In the genomic region with DNA sequence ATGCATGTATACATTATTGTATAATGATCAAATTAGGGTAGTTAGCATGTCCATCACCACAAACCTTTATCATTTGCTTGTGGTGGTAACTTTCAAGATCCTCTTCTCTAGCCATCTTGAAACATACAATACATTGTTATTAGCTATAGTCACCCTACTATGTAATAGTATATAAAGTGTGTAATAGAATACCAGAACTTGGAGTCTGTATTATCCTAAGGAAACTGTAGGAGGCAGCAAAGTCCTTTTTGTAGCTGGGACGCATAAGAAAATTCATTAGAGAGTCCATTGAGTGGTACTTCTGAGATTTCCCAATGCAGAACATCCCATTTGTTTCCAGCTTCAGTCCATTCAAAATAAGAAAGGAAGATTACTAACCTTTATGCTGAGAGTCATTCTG, we compare ENCODE assay signal across 1 cellular context.
TF ChIP-seq lines count a peak whose summit lies in the region.

No MANE protein-coding gene starts in this region.

TF ChIP-seq in HEK293T, 16 proteins besides CTCF, POLR2A, EP300 and RAD21 (continued from another document):
- TF ChIP-seq BHLHE40 (IDR thresholded peaks at IDR 0.05; ENCODE audit: borderline replicate concordance) (no peak), FOXK2 (IDR thresholded peaks at IDR 0.05) (no peak), ZNF384 (IDR thresholded peaks at IDR 0.05) (no peak), ARNT (IDR thresholded peaks at IDR 0.05) (no peak), TARDBP (IDR thresholded peaks at IDR 0.05) (no peak), SUZ12 (IDR thresholded peaks at IDR 0.05) (no peak), CTBP1 (IDR thresholded peaks at IDR 0.05; ENCODE audit: borderline replicate concordance) (no peak), NFRKB (IDR thresholded peaks at IDR 0.05) (no peak), FOXM1 (IDR thresholded peaks at IDR 0.05; ENCODE audit: borderline replicate concordance) (no peak), SP1 (IDR thresholded peaks at IDR 0.05) (no peak), L3MBTL2 (conservative IDR thresholded peaks at IDR 0.05) (no peak), ELF4 (IDR thresholded peaks at IDR 0.05) (no peak), HDGF (IDR thresholded peaks at IDR 0.05; ENCODE audit: borderline replicate concordance) (no peak), LEF1 (IDR thresholded peaks at IDR 0.05; ENCODE audit: borderline replicate concordance) (no peak)
